Comparison of ENCODE assay signal across 1 cellular context in genomic region chr5:6714221-6715041, GRCh38.
TF ChIP-seq lines count a peak whose summit lies in the region.

No MANE protein-coding gene starts in this region.

TF ChIP-seq in IMR-90, 13 proteins besides CTCF, POLR2A, EP300 and RAD21:
- no peak for TF ChIP-seq ELK1 (IDR thresholded peaks at IDR 0.05; ENCODE audit: borderline replicate concordance, low read depth, low read length)
- no peak for TF ChIP-seq RFX5 (IDR thresholded peaks at IDR 0.05; ENCODE audit: low read depth, low read length)
- TF ChIP-seq USF2 (IDR thresholded peaks at IDR 0.05; ENCODE audit: low read depth, low read length) = no peak
- no peak for TF ChIP-seq RCOR1 (IDR thresholded peaks at IDR 0.05; ENCODE audit: insufficient replicate concordance, low read length)
- no peak for TF ChIP-seq CEBPB (IDR thresholded peaks at IDR 0.05; ENCODE audit: low read depth, low read length)
- TF ChIP-seq MAZ (IDR thresholded peaks at IDR 0.05; ENCODE audit: borderline replicate concordance, low read depth, low read length) = no peak
- no peak for TF ChIP-seq MAFK (IDR thresholded peaks at IDR 0.05; ENCODE audit: low read depth, low read length)
- no peak for TF ChIP-seq FOS (IDR thresholded peaks at IDR 0.05; ENCODE audit: low read depth, low read length)
- no peak for TF ChIP-seq NFE2L2 (IDR thresholded peaks at IDR 0.05; ENCODE audit: low read depth, low read length)
- no peak for TF ChIP-seq SMC3 (IDR thresholded peaks at IDR 0.05; ENCODE audit: low read depth, low read length)
